ENCODE assay signal across 8 cellular contexts in genomic region chr11:119065369-119065768, GRCh38.
A peak's percentile ranks its signal among the peaks of the same experiment; 100 is the strongest.
DNase-seq lines count a peak whose midpoint lies in the region; ATAC-seq lines count a peak whose summit lies in the region.

No MANE protein-coding gene starts in this region.

- H3K4me1 Mint-ChIP-seq in activated T-cell treated with anti-CD3 and anti-CD28 coated beads, Interleukin-2, amount 50 U/mL, for 24 hours (ENCODE audit: low read depth) = peaks cover 40% of the 10 kb centered on the region

- H3K27me3 Mint-ChIP-seq in activated T-cell treated with anti-CD3 and anti-CD28 coated beads, Interleukin-2, amount 50 U/mL, for 24 hours = no peaks in the 10 kb centered on the region

- DNase-seq in NCI-H82 (lab: John Stamatoyannopoulos, UW) (peak; percentile 44), NCI-H82 treated with DMSO at 0.1 percent for 48 hours (lab: John Stamatoyannopoulos, UW; ENCODE audit: unreplicated experiment) (no peak), NCI-H526 (lab: John Stamatoyannopoulos, UW) (peak; percentile 34 to 74), iPS-NIHi7 (ENCODE audit: extremely low spot score) (peak; percentile 42)
- no peak for DNase-seq in activated T-cell treated with anti-CD3 and anti-CD28 coated beads, Interleukin-2, amount 50 U/mL, for 24 hours

- peak overlapping the region; percentile 98 for H3K27ac Mint-ChIP-seq in activated T-cell treated with anti-CD3 and anti-CD28 coated beads, Interleukin-2, amount 50 U/mL, for 24 hours

- ATAC-seq in HG02938 (IDR thresholded peaks at IDR 0.05; ENCODE audit: unreplicated experiment) = no peak
- ATAC-seq in GM21381 (IDR thresholded peaks at IDR 0.05; ENCODE audit: unreplicated experiment) = no peak
- ATAC-seq in HG03457 (IDR thresholded peaks at IDR 0.05; ENCODE audit: unreplicated experiment) = no peak

- no peaks in the 10 kb centered on the region for H3K9me3 Mint-ChIP-seq in activated T-cell treated with anti-CD3 and anti-CD28 coated beads, Interleukin-2, amount 50 U/mL, for 24 hours

- peak overlapping the region; percentile 96 for H3K4me3 Mint-ChIP-seq in activated T-cell treated with anti-CD3 and anti-CD28 coated beads, Interleukin-2, amount 50 U/mL, for 24 hours

- H3K36me3 Mint-ChIP-seq in activated T-cell treated with anti-CD3 and anti-CD28 coated beads, Interleukin-2, amount 50 U/mL, for 24 hours (ENCODE audit: low read depth) = peaks cover 50% of the 10 kb centered on the region

Comparison
In these comparisons a context has a peak if more than half of its experiments do, and no peak if none do; other contexts are left out.
1. DNase-seq: peak in NCI-H82 (single experiment), NCI-H526 (2 of 2) and iPS-NIHi7 (single experiment); none in NCI-H82 treated with DMSO at 0.1 percent for 48 hours (single experiment) and activated T-cell treated with anti-CD3 and anti-CD28 coated beads, Interleukin-2, amount 50 U/mL, for 24 hours (single experiment).